ENCODE assay signal across 25 cellular contexts in the genomic region with DNA sequence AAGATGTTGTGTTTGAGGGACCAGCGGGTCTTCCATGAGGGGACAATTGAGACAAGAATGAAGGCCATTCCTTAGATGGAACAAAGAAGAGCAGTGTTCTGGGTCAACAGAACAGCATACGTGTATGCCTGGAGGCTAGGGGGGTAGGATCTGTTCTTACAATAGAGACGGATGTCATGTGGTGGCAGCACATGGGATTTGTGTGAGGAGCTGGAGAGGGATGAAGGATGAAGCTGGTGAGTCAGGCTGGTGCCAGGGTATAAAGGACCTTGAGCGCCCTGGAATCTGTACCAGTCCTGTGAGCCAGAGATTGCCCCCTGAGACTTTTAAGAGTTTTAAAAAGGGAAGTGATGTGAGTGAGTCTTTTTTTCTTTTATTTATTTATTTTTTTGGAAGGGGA. TPM values are rescaled to one million over a fixed set of nuclear protein-coding genes. Genes with fewer than 3 reads are reported as not detected.
"Had no signal": no experiment of that assay in that cellular context is flagged by ENCODE, and none has a peak within 500 bp of the region (broad histone marks: within the 10 kb centered on the region; RNA-seq: fewer than 3 reads in every experiment).

No MANE protein-coding gene starts in this region.

- H3K27me3 ChIP-seq: right lobe of liver had no signal

- ATAC-seq: activated CD4-positive, CD25-positive, alpha-beta regulatory T cell treated with anti-CD3 and anti-CD28 coated beads, Interleukin-2, amount 50 U/mL, for 24 hours; activated T-cell treated with anti-CD3 and anti-CD28 coated beads, Interleukin-2, amount 50 U/mL, for 72 hours; gastroesophageal sphincter; left ventricle myocardium superior; pancreas; right lobe of liver; stimulated activated naive CD8-positive, alpha-beta T cell treated with anti-CD3 and anti-CD28 coated beads, Interleukin-15, amount 100 ng/mL, for 72 hours had no signal

- H3K36me3 ChIP-seq: esophagus squamous epithelium, gastroesophageal sphincter, neutrophil, pancreas, right lobe of liver, tibial artery had no signal

- DNase-seq: activated CD4-positive, alpha-beta memory T cell treated with anti-CD3 and anti-CD28 coated beads, Interleukin-2, amount 10 ng/mL, durations not matched to agents 7 days and 5 days; activated CD4-positive, alpha-beta T cell treated with anti-CD3 and anti-CD28 coated beads, Interleukin-2, amount 10 ng/mL, durations not matched to agents 24 days and 14 days; activated effector memory CD4-positive, alpha-beta T cell treated with Interleukin-2 at 50 U/mL for 16 hours; activated naive CD4-positive, alpha-beta T cell treated with anti-CD3 and anti-CD28 coated beads for 36 hours; activated naive CD8-positive, alpha-beta T cell treated with anti-CD3 and anti-CD28 coated beads, Interleukin-2, amount 10 ng/mL, durations not matched to agents 7 days and 5 days; activated T-cell treated with anti-CD3 and anti-CD28 coated beads, Interleukin-2, amount 50 U/mL, for 72 hours; amniotic stem cell; endodermal cell; esophagus squamous epithelium; head of caudate nucleus; left ventricle myocardium superior; pancreas; stimulated activated CD4-positive, alpha-beta T cell treated with anti-CD3 and anti-CD28 coated beads, Interleukin-1b, Interleukin-23, amount 100 ng/mL, for 48 hours; stimulated activated naive CD8-positive, alpha-beta T cell treated with anti-CD3 and anti-CD28 coated beads, Interleukin-15, amount 100 ng/mL, for 72 hours; tibial artery had no signal

- H3K4me3 ChIP-seq: coronary artery, esophagus squamous epithelium, gastroesophageal sphincter, pancreas, right lobe of liver, skin epidermis, tibial artery had no signal

- H3K27ac ChIP-seq: coronary artery, esophagus squamous epithelium, gastroesophageal sphincter, neutrophil, pancreas, right lobe of liver, skin epidermis, tibial artery had no signal

- H3K4me1 ChIP-seq: esophagus squamous epithelium, gastroesophageal sphincter, pancreas, right lobe of liver, tibial artery had no signal

RNA-seq across cellular contexts. Expression of a gene that starts 22.8 kb away (rescaled TPM):
- total RNA-seq: activated CD4-positive, alpha-beta memory T cell treated with anti-CD3 and anti-CD28 coated beads, Interleukin-2, amount 10 ng/mL, durations not matched to agents 7 days and 5 days; activated CD4-positive, alpha-beta T cell treated with anti-CD3 and anti-CD28 coated beads, Interleukin-2, amount 10 ng/mL, durations not matched to agents 24 days and 14 days; activated naive CD4-positive, alpha-beta T cell treated with anti-CD3 and anti-CD28 coated beads for 36 hours; activated naive CD8-positive, alpha-beta T cell treated with anti-CD3 and anti-CD28 coated beads, Interleukin-2, amount 10 ng/mL, durations not matched to agents 7 days and 5 days; activated T-cell treated with anti-CD3 and anti-CD28 coated beads, Interleukin-2, amount 50 U/mL, for 72 hours; bronchial epithelial cell; pulmonary artery endothelial cell had no signal

RNA-seq across cellular contexts. Expression of a gene that starts 32.1 kb away (rescaled TPM):
- total RNA-seq: activated CD4-positive, alpha-beta memory T cell treated with anti-CD3 and anti-CD28 coated beads, Interleukin-2, amount 10 ng/mL, durations not matched to agents 7 days and 5 days; activated CD4-positive, alpha-beta T cell treated with anti-CD3 and anti-CD28 coated beads, Interleukin-2, amount 10 ng/mL, durations not matched to agents 24 days and 14 days; activated naive CD4-positive, alpha-beta T cell treated with anti-CD3 and anti-CD28 coated beads for 36 hours; activated naive CD8-positive, alpha-beta T cell treated with anti-CD3 and anti-CD28 coated beads, Interleukin-2, amount 10 ng/mL, durations not matched to agents 7 days and 5 days; activated T-cell treated with anti-CD3 and anti-CD28 coated beads, Interleukin-2, amount 50 U/mL, for 72 hours; bronchial epithelial cell; endodermal cell; esophagus squamous epithelium; gastroesophageal sphincter; left ventricle myocardium superior; mononuclear cell; pancreas; pulmonary artery endothelial cell; right lobe of liver; urinary bladder had no signal
- polyA plus RNA-seq: urinary bladder had no signal
